Comparison of ENCODE assay signal across 1 cellular context in the genomic region with DNA sequence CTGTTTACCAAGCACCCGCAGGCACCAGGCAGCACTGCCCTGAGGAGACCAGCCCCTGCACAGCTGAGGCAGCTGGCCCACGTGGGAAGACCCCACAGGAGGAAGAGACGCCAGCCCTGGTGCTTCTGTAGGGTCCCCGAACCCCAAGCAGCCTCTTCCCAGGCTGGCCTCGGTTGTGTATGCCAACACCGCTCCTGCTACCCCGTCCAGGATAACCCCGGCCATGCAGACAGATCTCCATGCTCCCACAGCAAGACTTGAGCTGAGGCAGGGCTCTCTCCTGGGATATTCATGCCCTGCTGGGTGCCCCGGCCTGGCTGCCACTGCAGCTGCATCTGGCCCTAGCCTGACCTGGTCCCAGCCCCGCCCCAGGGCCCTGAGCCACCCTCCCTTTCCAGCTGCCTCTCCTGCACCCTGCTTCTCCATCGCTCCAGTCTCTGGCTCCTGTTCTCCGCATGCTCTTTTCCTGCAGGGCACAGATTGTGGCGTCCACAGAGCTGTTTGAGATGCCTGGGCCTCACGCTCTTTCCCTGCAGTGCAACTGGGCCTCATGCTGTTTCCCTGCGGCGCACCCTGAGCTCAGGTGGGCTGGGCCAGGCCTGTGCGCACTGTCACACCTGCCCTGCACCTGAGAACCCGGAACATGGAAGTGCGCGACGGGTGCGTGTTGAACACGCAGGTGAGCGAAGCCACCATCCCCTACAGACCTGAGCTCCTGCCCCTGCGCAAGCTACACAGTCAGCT.
TF ChIP-seq lines count a peak whose summit lies in the region.

No MANE protein-coding gene starts in this region.

TF ChIP-seq in H1, 55 proteins besides CTCF, POLR2A, EP300 and RAD21:
- no peak for TF ChIP-seq CBX8 (IDR thresholded peaks at IDR 0.05; ENCODE audit: borderline replicate concordance, low read depth, low read length)
- TF ChIP-seq RNF2 (IDR thresholded peaks at IDR 0.05; ENCODE audit: borderline replicate concordance, low read depth, low read length, missing control alignments, poor library complexity, severe bottlenecking): no peak
- no peak for TF ChIP-seq BCL11A (IDR thresholded peaks at IDR 0.05; ENCODE audit: low read depth in 2 of 2, low read length in 2 of 2)
- no peak for TF ChIP-seq JUN (IDR thresholded peaks at IDR 0.05; ENCODE audit: low read depth, low read length)
- TF ChIP-seq CHD7 (IDR thresholded peaks at IDR 0.05; ENCODE audit: insufficient replicate concordance, low read length): no peak
- TF ChIP-seq GABPA (IDR thresholded peaks at IDR 0.05; ENCODE audit: borderline replicate concordance, insufficient read depth, low read length): no peak
